In the genomic region with DNA sequence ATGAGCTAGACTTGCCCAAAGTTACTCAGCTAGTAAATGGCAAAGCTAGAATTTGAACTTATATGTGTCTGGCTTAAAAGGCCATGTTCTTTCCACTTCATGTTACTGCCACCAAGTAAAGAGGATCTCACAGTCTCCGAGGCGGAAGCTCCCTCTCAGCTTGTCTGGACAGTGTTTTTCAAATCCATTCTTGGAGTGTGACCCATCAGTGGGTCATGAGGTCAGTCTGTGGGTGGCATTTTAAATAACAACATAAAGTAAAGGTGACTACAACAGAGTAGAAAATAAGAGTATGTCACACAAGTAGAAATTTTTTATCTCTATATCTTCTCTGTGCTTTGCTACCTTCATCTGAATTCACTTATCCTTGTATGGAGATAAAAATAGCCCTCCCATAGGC, we compare ENCODE assay signal across 41 cellular contexts. TPM values are rescaled to one million over a fixed set of nuclear protein-coding genes. Genes with fewer than 3 reads are reported as not detected.
"Had no signal": no experiment of that assay in that cellular context is flagged by ENCODE, and none has a peak within 500 bp of the region (broad histone marks: within the 10 kb centered on the region; RNA-seq: fewer than 3 reads in every experiment).

No MANE protein-coding gene starts in this region.

- H3K36me3 ChIP-seq: adrenal gland, breast epithelium, cardiac muscle cell, colonic mucosa, esophagus muscularis mucosa, gastroesophageal sphincter, heart right ventricle had no signal

- H3K36me3 Mint-ChIP-seq: activated CD4-positive, alpha-beta memory T cell treated with anti-CD3 and anti-CD28 coated beads for 36 hours; activated CD8-positive, alpha-beta memory T cell treated with anti-CD3 and anti-CD28 coated beads, Interleukin-2, amount 10 ng/mL, durations not matched to agents 7 days and 5 days; activated naive CD4-positive, alpha-beta T cell treated with anti-CD3 and anti-CD28 coated beads, Interleukin-2, amount 50 U/mL, for 24 hours; activated naive CD8-positive, alpha-beta T cell treated with anti-CD3 and anti-CD28 coated beads for 36 hours; brain had no signal

- H3K4me1 ChIP-seq: adrenal gland, breast epithelium, colonic mucosa, esophagus muscularis mucosa, gastroesophageal sphincter, heart right ventricle had no signal

- ATAC-seq: activated CD4-positive, alpha-beta T cell treated with anti-CD3 and anti-CD28 coated beads for 36 hours; activated CD8-positive, alpha-beta memory T cell treated with anti-CD3 and anti-CD28 coated beads, Interleukin-2, amount 10 ng/mL, durations not matched to agents 7 days and 5 days; activated CD8-positive, alpha-beta T cell treated with anti-CD3 and anti-CD28 coated beads, Interleukin-2, amount 10 ng/mL, durations not matched to agents 7 days and 5 days; activated naive CD8-positive, alpha-beta T cell treated with anti-CD3 and anti-CD28 coated beads, Interleukin-2, amount 50 U/mL, for 24 hours; effector memory CD8-positive, alpha-beta T cell; gastroesophageal sphincter; heart right ventricle had no signal

- H3K9me3 ChIP-seq: adrenal gland, breast epithelium, colonic mucosa, esophagus muscularis mucosa, gastroesophageal sphincter, heart right ventricle had no signal

- H3K4me3 ChIP-seq: adrenal gland, breast epithelium, cardiac muscle cell, colonic mucosa, dorsolateral prefrontal cortex, esophagus muscularis mucosa, gastroesophageal sphincter, heart right ventricle, hepatocyte had no signal

- H3K27ac ChIP-seq: adrenal gland, breast epithelium, cardiac muscle cell, colonic mucosa, dorsolateral prefrontal cortex, esophagus muscularis mucosa, gastroesophageal sphincter, heart right ventricle, hepatocyte had no signal

- H3K4me1 Mint-ChIP-seq: activated CD4-positive, alpha-beta T cell treated with anti-CD3 and anti-CD28 coated beads for 36 hours; activated CD4-positive, alpha-beta T cell treated with anti-CD3 and anti-CD28 coated beads, Interleukin-2, amount 10 ng/mL, durations not matched to agents 24 days and 14 days; activated CD8-positive, alpha-beta memory T cell treated with anti-CD3 and anti-CD28 coated beads, Interleukin-2, amount 10 ng/mL, durations not matched to agents 7 days and 5 days; activated naive CD4-positive, alpha-beta T cell treated with anti-CD3 and anti-CD28 coated beads, Interleukin-2, amount 50 U/mL, for 24 hours; activated naive CD8-positive, alpha-beta T cell treated with anti-CD3 and anti-CD28 coated beads for 36 hours; activated naive CD8-positive, alpha-beta T cell treated with anti-CD3 and anti-CD28 coated beads, Interleukin-2, amount 50 U/mL, for 24 hours; brain had no signal

- DNase-seq: activated CD4-positive, alpha-beta memory T cell treated with anti-CD3 and anti-CD28 coated beads for 36 hours; activated CD4-positive, alpha-beta T cell treated with anti-CD3 and anti-CD28 coated beads for 36 hours; activated CD4-positive, alpha-beta T cell treated with anti-CD3 and anti-CD28 coated beads, Interleukin-2, amount 10 ng/mL, durations not matched to agents 24 days and 14 days; activated CD4-positive, CD25-positive, alpha-beta regulatory T cell; activated CD4-positive, CD25-positive, alpha-beta regulatory T cell treated with anti-CD3 and anti-CD28 coated beads, Interleukin-2, amount 50 U/mL, for 72 hours; activated CD8-positive, alpha-beta memory T cell treated with anti-CD3 and anti-CD28 coated beads, Interleukin-2, amount 10 ng/mL, durations not matched to agents 7 days and 5 days; activated CD8-positive, alpha-beta memory T cell treated with anti-CD3 and anti-CD28 coated beads, Interleukin-2, amount 50 U/mL, for 4 hours; activated CD8-positive, alpha-beta T cell treated with anti-CD3 and anti-CD28 coated beads, Interleukin-2, amount 10 ng/mL, durations not matched to agents 7 days and 5 days; activated effector memory CD4-positive, alpha-beta T cell treated with anti-CD3 and anti-CD28 coated beads, Interleukin-2, amount 50 U/mL, for 16 hours; activated naive CD4-positive, alpha-beta T cell treated with anti-CD3 and anti-CD28 coated beads for 36 hours; activated naive CD8-positive, alpha-beta T cell treated with anti-CD3 and anti-CD28 coated beads for 36 hours; activated naive CD8-positive, alpha-beta T cell treated with anti-CD3 and anti-CD28 coated beads, Interleukin-2, amount 50 U/mL, for 24 hours; activated T-cell treated with anti-CD3 and anti-CD28 coated beads, Interleukin-2, amount 50 U/mL, for 1 hour; activated T-cell treated with anti-CD3 and anti-CD28 coated beads, Interleukin-2, amount 50 U/mL, for 48 hours; adrenal gland; amygdala; aorta; central memory CD4-positive, alpha-beta T cell; cerebellar nuclear complex; colonic mucosa; dorsolateral prefrontal cortex; effector CD4-positive, alpha-beta T cell; effector memory CD8-positive, alpha-beta T cell; erythroblast; foreskin melanocyte; heart right ventricle; T1000 had no signal

- H3K27me3 Mint-ChIP-seq: brain; dendritic cell treated with granulocyte-macrophage colony-stimulating factor and Interleukin-4, amounts not matched to agents 40 ng/mL and 50 ng/mL, for 4 days had no signal

- H3K4me3 Mint-ChIP-seq: activated CD4-positive, alpha-beta memory T cell treated with anti-CD3 and anti-CD28 coated beads for 36 hours; activated CD4-positive, alpha-beta T cell treated with anti-CD3 and anti-CD28 coated beads for 36 hours; activated CD4-positive, alpha-beta T cell treated with anti-CD3 and anti-CD28 coated beads, Interleukin-2, amount 10 ng/mL, durations not matched to agents 24 days and 14 days; activated CD8-positive, alpha-beta memory T cell treated with anti-CD3 and anti-CD28 coated beads, Interleukin-2, amount 10 ng/mL, durations not matched to agents 7 days and 5 days; activated CD8-positive, alpha-beta T cell treated with anti-CD3 and anti-CD28 coated beads, Interleukin-2, amount 10 ng/mL, durations not matched to agents 7 days and 5 days; activated naive CD4-positive, alpha-beta T cell treated with anti-CD3 and anti-CD28 coated beads for 36 hours; activated naive CD4-positive, alpha-beta T cell treated with anti-CD3 and anti-CD28 coated beads, Interleukin-2, amount 50 U/mL, for 24 hours; activated naive CD8-positive, alpha-beta T cell treated with anti-CD3 and anti-CD28 coated beads for 36 hours; activated naive CD8-positive, alpha-beta T cell treated with anti-CD3 and anti-CD28 coated beads, Interleukin-2, amount 50 U/mL, for 24 hours; activated T-helper 1 cell treated with anti-CD3 and anti-CD28 coated beads, Interleukin-12 subunit alpha, Interleukin-12 subunit beta, Interleukin-2, Interleukin-4 antibody, amounts not matched to agents 30 ng/mL and 10 ng/mL and 1 ng/mL, durations not matched to agents 14 hours and 24 hours and 36 hours; brain; dendritic cell treated with granulocyte-macrophage colony-stimulating factor and Interleukin-4, amounts not matched to agents 40 ng/mL and 50 ng/mL, for 4 days; effector memory CD8-positive, alpha-beta T cell; T-helper 1 cell treated with Interleukin-12 subunit alpha and Interleukin-12 subunit beta and Interleukin-4 antibody, amounts not matched to agents 30 μg/mL and 1 μg/mL, for 36 hours had no signal

- H3K27me3 ChIP-seq: adrenal gland, cardiac muscle cell, colonic mucosa, dorsolateral prefrontal cortex, hepatocyte had no signal

- H3K9me3 Mint-ChIP-seq: activated CD4-positive, alpha-beta memory T cell treated with anti-CD3 and anti-CD28 coated beads for 36 hours; activated CD4-positive, alpha-beta T cell treated with anti-CD3 and anti-CD28 coated beads, Interleukin-2, amount 10 ng/mL, durations not matched to agents 24 days and 14 days; activated naive CD4-positive, alpha-beta T cell treated with anti-CD3 and anti-CD28 coated beads for 36 hours; activated naive CD4-positive, alpha-beta T cell treated with anti-CD3 and anti-CD28 coated beads, Interleukin-2, amount 50 U/mL, for 24 hours; activated naive CD8-positive, alpha-beta T cell treated with anti-CD3 and anti-CD28 coated beads for 36 hours; activated naive CD8-positive, alpha-beta T cell treated with anti-CD3 and anti-CD28 coated beads, Interleukin-2, amount 50 U/mL, for 24 hours; activated T-helper 1 cell treated with anti-CD3 and anti-CD28 coated beads, Interleukin-12 subunit alpha, Interleukin-12 subunit beta, Interleukin-2, Interleukin-4 antibody, amounts not matched to agents 30 ng/mL and 10 ng/mL and 1 ng/mL, durations not matched to agents 14 hours and 24 hours and 36 hours; activated T-helper 2 cell treated with anti-CD3 and anti-CD28 coated beads, Interferon-gamma antibody, Interleukin-2, Interleukin-4, amounts not matched to agents 10 μg/mL and 5 μg/mL and 100 μg/mL, durations not matched to agents 14 hours and 24 hours and 36 hours; dendritic cell treated with granulocyte-macrophage colony-stimulating factor and Interleukin-4, amounts not matched to agents 40 ng/mL and 50 ng/mL, for 4 days; effector memory CD8-positive, alpha-beta T cell; T-helper 1 cell treated with Interleukin-12 subunit alpha and Interleukin-12 subunit beta and Interleukin-4 antibody, amounts not matched to agents 30 μg/mL and 1 μg/mL, for 36 hours had no signal

- H3K27ac Mint-ChIP-seq: activated CD4-positive, alpha-beta memory T cell treated with anti-CD3 and anti-CD28 coated beads for 36 hours; activated CD4-positive, alpha-beta T cell treated with anti-CD3 and anti-CD28 coated beads for 36 hours; activated CD4-positive, alpha-beta T cell treated with anti-CD3 and anti-CD28 coated beads, Interleukin-2, amount 10 ng/mL, durations not matched to agents 24 days and 14 days; activated CD8-positive, alpha-beta memory T cell treated with anti-CD3 and anti-CD28 coated beads, Interleukin-2, amount 10 ng/mL, durations not matched to agents 7 days and 5 days; activated CD8-positive, alpha-beta T cell treated with anti-CD3 and anti-CD28 coated beads, Interleukin-2, amount 10 ng/mL, durations not matched to agents 7 days and 5 days; activated naive CD4-positive, alpha-beta T cell treated with anti-CD3 and anti-CD28 coated beads for 36 hours; activated naive CD4-positive, alpha-beta T cell treated with anti-CD3 and anti-CD28 coated beads, Interleukin-2, amount 50 U/mL, for 24 hours; activated naive CD8-positive, alpha-beta T cell treated with anti-CD3 and anti-CD28 coated beads for 36 hours; activated naive CD8-positive, alpha-beta T cell treated with anti-CD3 and anti-CD28 coated beads, Interleukin-2, amount 50 U/mL, for 24 hours; activated T-helper 1 cell treated with anti-CD3 and anti-CD28 coated beads, Interleukin-12 subunit alpha, Interleukin-12 subunit beta, Interleukin-2, Interleukin-4 antibody, amounts not matched to agents 30 ng/mL and 10 ng/mL and 1 ng/mL, durations not matched to agents 14 hours and 24 hours and 36 hours; activated T-helper 2 cell treated with anti-CD3 and anti-CD28 coated beads, Interferon-gamma antibody, Interleukin-2, Interleukin-4, amounts not matched to agents 10 μg/mL and 5 μg/mL and 100 μg/mL, durations not matched to agents 14 hours and 24 hours and 36 hours; brain; dendritic cell treated with granulocyte-macrophage colony-stimulating factor and Interleukin-4, amounts not matched to agents 40 ng/mL and 50 ng/mL, for 4 days; effector memory CD8-positive, alpha-beta T cell; T-helper 1 cell treated with Interleukin-12 subunit alpha and Interleukin-12 subunit beta and Interleukin-4 antibody, amounts not matched to agents 30 μg/mL and 1 μg/mL, for 36 hours had no signal

RNA-seq across cellular contexts. Expression of a gene that starts 3.2 kb away (rescaled TPM):
- total RNA-seq: activated CD4-positive, alpha-beta memory T cell treated with anti-CD3 and anti-CD28 coated beads for 36 hours; activated CD4-positive, alpha-beta T cell treated with anti-CD3 and anti-CD28 coated beads for 36 hours; activated CD4-positive, alpha-beta T cell treated with anti-CD3 and anti-CD28 coated beads, Interleukin-2, amount 10 ng/mL, durations not matched to agents 24 days and 14 days; activated CD8-positive, alpha-beta memory T cell treated with anti-CD3 and anti-CD28 coated beads for 36 hours; activated CD8-positive, alpha-beta memory T cell treated with anti-CD3 and anti-CD28 coated beads, Interleukin-2, amount 10 ng/mL, durations not matched to agents 7 days and 5 days; activated CD8-positive, alpha-beta T cell treated with anti-CD3 and anti-CD28 coated beads, Interleukin-2, amount 10 ng/mL, durations not matched to agents 7 days and 5 days; activated naive CD4-positive, alpha-beta T cell treated with anti-CD3 and anti-CD28 coated beads for 36 hours; activated naive CD8-positive, alpha-beta T cell treated with anti-CD3 and anti-CD28 coated beads for 36 hours; activated T-helper 1 cell treated with anti-CD3 and anti-CD28 coated beads, Interleukin-12 subunit alpha, Interleukin-12 subunit beta, Interleukin-2, Interleukin-4 antibody, amounts not matched to agents 30 ng/mL and 10 ng/mL and 1 ng/mL, durations not matched to agents 14 hours and 24 hours and 36 hours; activated T-helper 2 cell treated with anti-CD3 and anti-CD28 coated beads, Interferon-gamma antibody, Interleukin-2, Interleukin-4, amounts not matched to agents 10 μg/mL and 5 μg/mL and 100 μg/mL, durations not matched to agents 14 hours and 24 hours and 36 hours; adrenal gland; aorta; breast epithelium; cardiac muscle cell; colonic mucosa; dorsolateral prefrontal cortex; esophagus muscularis mucosa; gastroesophageal sphincter; glomerular endothelial cell; heart right ventricle; hepatocyte; T-helper 2 cell treated with Interferon-gamma antibody and Interleukin-4, amounts not matched to agents 100 ng/mL and 5 ng/mL, for 36 hours had no signal
- polyA plus RNA-seq: adrenal gland, aorta, cardiac muscle cell, heart right ventricle, hepatocyte had no signal
